Comparison of ENCODE assay signal across 28 cellular contexts in the genomic region with DNA sequence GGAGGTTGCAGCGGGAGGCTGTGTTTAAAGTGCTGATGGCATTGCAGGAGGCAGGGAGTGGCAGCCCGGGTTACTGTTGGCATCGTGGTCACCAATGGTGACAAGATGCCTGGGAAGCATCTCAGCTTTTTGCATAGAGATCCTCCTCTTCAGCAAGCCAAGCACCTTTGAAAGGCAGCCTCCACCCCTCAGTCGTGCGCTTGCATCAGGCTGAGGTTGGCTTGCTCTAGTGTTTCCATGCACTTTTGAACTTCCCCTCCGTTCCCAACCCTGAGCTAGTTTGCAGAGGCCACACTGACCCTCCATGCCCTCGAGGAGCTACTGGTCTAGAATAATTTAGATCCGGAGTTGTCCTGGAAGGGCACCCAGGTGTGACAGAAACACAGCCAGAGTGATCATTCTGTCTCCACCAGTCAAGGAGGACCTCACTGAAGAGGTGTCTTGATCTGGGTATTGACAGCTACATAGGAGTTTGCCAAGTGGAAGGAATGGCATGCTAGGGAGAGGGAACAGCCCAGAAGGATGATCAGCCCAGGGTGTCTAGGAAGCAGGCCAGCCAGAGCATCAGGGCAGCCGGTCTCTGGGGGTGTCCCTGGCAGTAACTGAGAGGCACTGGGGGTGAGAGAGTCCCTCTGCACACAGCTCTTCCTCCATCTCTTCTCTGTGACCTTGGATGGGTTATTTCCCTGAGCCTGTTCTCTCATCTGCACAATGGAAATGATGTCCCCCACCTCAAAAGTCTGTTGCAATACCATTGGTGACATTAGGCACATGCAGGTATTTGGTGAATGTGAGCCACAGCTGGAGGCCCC. TPM values are rescaled to one million over a fixed set of nuclear protein-coding genes. Genes with fewer than 3 reads are reported as not detected.
DNase-seq lines count a peak whose midpoint lies in the region; ATAC-seq, FAIRE-seq and TF ChIP-seq lines count a peak whose summit lies in the region.
"Had no signal": no experiment of that assay in that cellular context is flagged by ENCODE, and none has a peak within 500 bp of the region (broad histone marks: within the 10 kb centered on the region; RNA-seq: fewer than 3 reads in every experiment).

No MANE protein-coding gene starts in this region.

- no peak overlapping the region for H2BK15ac ChIP-seq in mesendoderm (replicated peaks; ENCODE audit: low read depth)

- no peaks in the 10 kb centered on the region for H3K79me1 ChIP-seq in mesendoderm (ENCODE audit: low read length)

- H3K23ac ChIP-seq in mesendoderm (ENCODE audit: low read length): no peak overlapping the region

- H3K9me2 ChIP-seq in GM23338 (ENCODE audit: insufficient read depth): no peaks in the 10 kb centered on the region

- H3F3A ChIP-seq in GM23338 (replicated peaks; ENCODE audit: low read depth): no peaks in the 10 kb centered on the region

- DNase-seq in GM23338 (ENCODE audit: low spot score) (peak; percentile 77), HTR-8/SVneo (ENCODE audit: insufficient read length, low spot score) (no peak), SKM-1 treated with dmso at 0.1 percent for 144 hours (lab: John Stamatoyannopoulos, UW; ENCODE audit: unreplicated experiment) (peak; percentile 81), mesendoderm (peak; percentile 93), DMS79 treated with DMSO at 0.1 percent for 48 hours (lab: John Stamatoyannopoulos, UW) (no peak)
- DNase-seq in stimulated activated naive CD8-positive, alpha-beta T cell treated with anti-CD3 and anti-CD28 coated beads, Interleukin-15, amount 100 ng/mL, for 72 hours: no peak
- DNase-seq in naive thymus-derived CD8-positive, alpha-beta T cell: no peak
- no peak for DNase-seq in activated naive CD4-positive, alpha-beta T cell treated with anti-CD3 and anti-CD28 coated beads, Interleukin-2, amount 50 U/mL, for 16 hours
- DNase-seq: activated CD4-positive, alpha-beta T cell treated with anti-CD3 and anti-CD28 coated beads, Interleukin-2, amount 10 ng/mL, durations not matched to agents 24 days and 14 days; activated gamma-delta T cell; activated T-cell treated with anti-CD3 and anti-CD28 coated beads, Interleukin-2, amount 50 U/mL, for 24 hours; colonic mucosa; effector CD8-positive, alpha-beta T cell; GDM1; hippocampal formation; immature natural killer cell; Karpas-422; NCI-H1694; OCI-M1; retina; stimulated activated CD4-positive, alpha-beta T cell treated with anti-CD3 and anti-CD28 coated beads, Interleukin-1b, Interleukin-23, amount 100 ng/mL, for 48 hours; stimulated activated naive CD8-positive, alpha-beta T cell treated with anti-CD3 and anti-CD28 coated beads, Interleukin-15, Interleukin-2, amounts not matched to agents 100 U/mL and 50 U/mL, for 24 hours; testis had no signal

- H2AK5ac ChIP-seq in mesendoderm (ENCODE audit: low read length): no peak overlapping the region

- no peak overlapping the region for H3K18ac ChIP-seq in mesendoderm (ENCODE audit: low read length)

- H3K4me1 ChIP-seq in GM23338 (ENCODE audit: insufficient read depth): no peaks in the 10 kb centered on the region
- peaks cover 3% of the 10 kb centered on the region for H3K4me1 ChIP-seq in mesendoderm (ENCODE audit: control insufficient read depth, low read depth, low read length)
- H3K4me1 ChIP-seq: ascending aorta, colonic mucosa, HAP-1, parathyroid adenoma, testis had no signal

- no peak overlapping the region for H2BK5ac ChIP-seq in mesendoderm (ENCODE audit: low read length)

- POLR2A ChIA-PET in naive thymus-derived CD8-positive, alpha-beta T cell (lab: Charles Lee): no interaction called here

- no CpG with 5 or more reads among the region's 9 CpGs for WGBS in mesendoderm (ENCODE audit: extremely low coverage, insufficient coverage, low lambda C conversion rate)

- H3K36me3 ChIP-seq in GM23338 (ENCODE audit: insufficient read depth) (no peaks in the 10 kb centered on the region), mesendoderm (ENCODE audit: control insufficient read depth, insufficient read depth, low read length) (no peaks in the 10 kb centered on the region)
- H3K36me3 ChIP-seq: ascending aorta; BLaER1 treated with 17β-estradiol and CSF1 and Interleukin-3, amounts not matched to agents 10 nM and 100 nM; cardiac muscle cell; colonic mucosa; HAP-1 had no signal

- ATAC-seq in GM23338: peak; percentile 72
- ATAC-seq in stimulated activated naive CD8-positive, alpha-beta T cell treated with anti-CD3 and anti-CD28 coated beads, Interleukin-15, amount 100 ng/mL, for 72 hours: no peak
- ATAC-seq in naive thymus-derived CD8-positive, alpha-beta T cell: no peak
- ATAC-seq: stimulated activated naive CD8-positive, alpha-beta T cell treated with anti-CD3 and anti-CD28 coated beads, Interleukin-15, Interleukin-2, amounts not matched to agents 100 U/mL and 50 U/mL, for 24 hours had no signal

- FAIRE-seq in HTR-8/SVneo (lab: Jason Lieb, UNC): peak; percentile 72

- no peak overlapping the region for H3K4me3 ChIP-seq in GM23338
- H3K4me3 ChIP-seq in mesendoderm (ENCODE audit: low read length): no peak overlapping the region
- H3K4me3 ChIP-seq: ascending aorta; BLaER1 treated with 17β-estradiol and CSF1 and Interleukin-3, amounts not matched to agents 10 nM and 100 nM; cardiac muscle cell; colonic mucosa; HAP-1; testis had no signal

- TF ChIP-seq CTCF in GM23338 (conservative IDR thresholded peaks at IDR 0.05; ENCODE audit: low read depth in 2 of 2): no peak

- H3K56ac ChIP-seq in mesendoderm (ENCODE audit: low read length): no peak overlapping the region

- H3K4me3 Mint-ChIP-seq in GM23338: no peak overlapping the region
- H3K4me3 Mint-ChIP-seq in stimulated activated naive CD8-positive, alpha-beta T cell treated with anti-CD3 and anti-CD28 coated beads, Interleukin-15, amount 100 ng/mL, for 72 hours: no peak overlapping the region
- no peak overlapping the region for H3K4me3 Mint-ChIP-seq in naive thymus-derived CD8-positive, alpha-beta T cell
- H3K4me3 Mint-ChIP-seq: activated CD4-positive, alpha-beta T cell treated with anti-CD3 and anti-CD28 coated beads, Interleukin-2, amount 10 ng/mL, durations not matched to agents 24 days and 14 days; activated T-cell treated with anti-CD3 and anti-CD28 coated beads, Interleukin-2, amount 50 U/mL, for 24 hours; immature natural killer cell had no signal

- H3K4ac ChIP-seq in mesendoderm (ENCODE audit: low read depth, low read length): no peak overlapping the region

- no peak overlapping the region for H3K9ac ChIP-seq in mesendoderm (ENCODE audit: low read length)
- H3K9ac ChIP-seq: BLaER1 treated with 17β-estradiol and CSF1 and Interleukin-3, amounts not matched to agents 10 nM and 100 nM; parathyroid adenoma had no signal

- H4K5ac ChIP-seq in mesendoderm (ENCODE audit: low read length): no peak overlapping the region

- H2AFZ ChIP-seq in GM23338: no peak overlapping the region
- H2AFZ ChIP-seq: parathyroid adenoma had no signal

- no peaks in the 10 kb centered on the region for H4K20me1 ChIP-seq in GM23338 (replicated peaks; ENCODE audit: insufficient read depth)

- peaks cover 22% of the 10 kb centered on the region for H3K4me1 Mint-ChIP-seq in GM23338
- H3K4me1 Mint-ChIP-seq in stimulated activated naive CD8-positive, alpha-beta T cell treated with anti-CD3 and anti-CD28 coated beads, Interleukin-15, amount 100 ng/mL, for 72 hours: no peaks in the 10 kb centered on the region
- no peaks in the 10 kb centered on the region for H3K4me1 Mint-ChIP-seq in naive thymus-derived CD8-positive, alpha-beta T cell
- H3K4me1 Mint-ChIP-seq: activated CD4-positive, alpha-beta T cell treated with anti-CD3 and anti-CD28 coated beads, Interleukin-2, amount 10 ng/mL, durations not matched to agents 24 days and 14 days; immature natural killer cell had no signal

- H3K36me3 Mint-ChIP-seq in GM23338 (ENCODE audit: low read depth): no peaks in the 10 kb centered on the region
- no peaks in the 10 kb centered on the region for H3K36me3 Mint-ChIP-seq in naive thymus-derived CD8-positive, alpha-beta T cell
- H3K36me3 Mint-ChIP-seq: immature natural killer cell had no signal

- H2BK120ac ChIP-seq in mesendoderm (ENCODE audit: low read depth, low read length): no peak overlapping the region

- no peak overlapping the region for H4K8ac ChIP-seq in mesendoderm (ENCODE audit: low read depth, low read length)

- H3K27me3 ChIP-seq in GM23338 (ENCODE audit: insufficient read depth) (peaks cover 23% of the 10 kb centered on the region), mesendoderm (ENCODE audit: insufficient read depth, low read length, poor library complexity) (peaks cover under 1% of the 10 kb centered on the region)
- H3K27me3 ChIP-seq: ascending aorta, testis had no signal

- H3K27ac Mint-ChIP-seq in GM23338: no peak overlapping the region
- no peak overlapping the region for H3K27ac Mint-ChIP-seq in stimulated activated naive CD8-positive, alpha-beta T cell treated with anti-CD3 and anti-CD28 coated beads, Interleukin-15, amount 100 ng/mL, for 72 hours
- H3K27ac Mint-ChIP-seq in naive thymus-derived CD8-positive, alpha-beta T cell: no peak overlapping the region
- H3K27ac Mint-ChIP-seq: activated CD4-positive, alpha-beta T cell treated with anti-CD3 and anti-CD28 coated beads, Interleukin-2, amount 10 ng/mL, durations not matched to agents 24 days and 14 days; activated T-cell treated with anti-CD3 and anti-CD28 coated beads, Interleukin-2, amount 50 U/mL, for 24 hours; immature natural killer cell had no signal

- H3K4me2 ChIP-seq in GM23338 (no peak overlapping the region), mesendoderm (ENCODE audit: low read length) (no peak overlapping the region)

- H3K27ac ChIP-seq in GM23338 (ENCODE audit: low read depth): no peak overlapping the region
- H3K27ac ChIP-seq in mesendoderm (ENCODE audit: low read depth, low read length): no peak overlapping the region
- H3K27ac ChIP-seq: ascending aorta; BLaER1 treated with 17β-estradiol and CSF1 and Interleukin-3, amounts not matched to agents 10 nM and 100 nM; cardiac muscle cell; colonic mucosa; parathyroid adenoma; testis had no signal

- H3K9me3 Mint-ChIP-seq in GM23338: no peaks in the 10 kb centered on the region
- H3K9me3 Mint-ChIP-seq in stimulated activated naive CD8-positive, alpha-beta T cell treated with anti-CD3 and anti-CD28 coated beads, Interleukin-15, amount 100 ng/mL, for 72 hours: no peaks in the 10 kb centered on the region
- H3K9me3 Mint-ChIP-seq in naive thymus-derived CD8-positive, alpha-beta T cell: no peaks in the 10 kb centered on the region
- H3K9me3 Mint-ChIP-seq: activated CD4-positive, alpha-beta T cell treated with anti-CD3 and anti-CD28 coated beads, Interleukin-2, amount 10 ng/mL, durations not matched to agents 24 days and 14 days; activated T-cell treated with anti-CD3 and anti-CD28 coated beads, Interleukin-2, amount 50 U/mL, for 24 hours; immature natural killer cell had no signal

- H3K27me3 Mint-ChIP-seq in GM23338 (ENCODE audit: insufficient read depth, low read depth, poor library complexity): peaks cover 24% of the 10 kb centered on the region
- H3K27me3 Mint-ChIP-seq in stimulated activated naive CD8-positive, alpha-beta T cell treated with anti-CD3 and anti-CD28 coated beads, Interleukin-15, amount 100 ng/mL, for 72 hours: peaks cover 42% of the 10 kb centered on the region
- H3K27me3 Mint-ChIP-seq in naive thymus-derived CD8-positive, alpha-beta T cell: peaks cover 13 to 59% (median 33%) of the 10 kb centered on the region in 5 donors

- H3K79me2 ChIP-seq in GM23338 (replicated peaks; ENCODE audit: insufficient read depth) (no peaks in the 10 kb centered on the region), mesendoderm (ENCODE audit: control insufficient read depth, insufficient read depth, low read length) (no peaks in the 10 kb centered on the region)
- H3K79me2 ChIP-seq: parathyroid adenoma had no signal

RNA-seq across cellular contexts. Expression of a gene that starts 7.7 kb away (rescaled TPM):
- total RNA-seq in GM23338 (2014; rRNA removed; shearing (Covaris generic)): 0.07 TPM in 1 of 2 replicates, not detected in the other
- 0.10 TPM in 1 of 2 replicates, not detected in the other for polyA plus RNA-seq in GM23338 (2016; fragmentation: Nextera tagmentation; extraction: Ambion mirVana)
- 0.10 TPM for polyA plus RNA-seq in mesendoderm (2013, experiment 1 of 2)
- polyA plus RNA-seq in mesendoderm (2013, experiment 2 of 2): 0.06 TPM
- not detected for total RNA-seq in naive thymus-derived CD8-positive, alpha-beta T cell
- polyA plus RNA-seq in naive thymus-derived CD8-positive, alpha-beta T cell: not detected
- total RNA-seq: activated CD4-positive, alpha-beta T cell treated with anti-CD3 and anti-CD28 coated beads, Interleukin-2, amount 10 ng/mL, durations not matched to agents 24 days and 14 days; ascending aorta had no signal

Comparison
In these comparisons a context has a peak if more than half of its experiments do, and no peak if none do; other contexts are left out.
1. DNase-seq: peak in GM23338 (single experiment), SKM-1 treated with dmso at 0.1 percent for 144 hours (single experiment) and mesendoderm (single experiment); none in HTR-8/SVneo (single experiment), stimulated activated naive CD8-positive, alpha-beta T cell treated with anti-CD3 and anti-CD28 coated beads, Interleukin-15, amount 100 ng/mL, for 72 hours (0 of 2), naive thymus-derived CD8-positive, alpha-beta T cell (0 of 10), activated naive CD4-positive, alpha-beta T cell treated with anti-CD3 and anti-CD28 coated beads, Interleukin-2, amount 50 U/mL, for 16 hours (single experiment) and DMS79 treated with DMSO at 0.1 percent for 48 hours (single experiment).